ENCODE assay signal across 1 cellular context in genomic region chr17:7038025-7038862, GRCh38.
TF ChIP-seq lines count a peak whose summit lies in the region.

No MANE protein-coding gene starts in this region.

TF ChIP-seq in HepG2, 621 proteins besides CTCF, POLR2A, EP300 and RAD21 (continues in another document):
- TF ChIP-seq ISL2 (CRISPR knock-in tag; IDR thresholded peaks at IDR 0.05) = no peak
- no peak for TF ChIP-seq ZBTB1 (CRISPR knock-in tag; IDR thresholded peaks at IDR 0.05; ENCODE audit: borderline replicate concordance)
- TF ChIP-seq ZBED4 (CRISPR knock-in tag; IDR thresholded peaks at IDR 0.05; ENCODE audit: borderline replicate concordance) = 0 out of 2 replicates have a peak, but pooled peaks have one; percentile 21
- TF ChIP-seq HIVEP1 (CRISPR knock-in tag; IDR thresholded peaks at IDR 0.05) = no peak
- no peak for TF ChIP-seq ZNF740 (CRISPR knock-in tag; IDR thresholded peaks at IDR 0.05)
- peak; percentile 80 for TF ChIP-seq ZBTB7B (CRISPR knock-in tag; IDR thresholded peaks at IDR 0.05)
- TF ChIP-seq ZSCAN9 (CRISPR knock-in tag; IDR thresholded peaks at IDR 0.05; ENCODE audit: borderline replicate concordance) = no peak
- no peak for TF ChIP-seq JUN (CRISPR knock-in tag; IDR thresholded peaks at IDR 0.05)
- TF ChIP-seq FLYWCH1 (CRISPR knock-in tag; IDR thresholded peaks at IDR 0.05) = no peak
- TF ChIP-seq ZBTB2 (CRISPR knock-in tag; IDR thresholded peaks at IDR 0.05; ENCODE audit: low read depth) = no peak
- no peak for TF ChIP-seq ETV5 (CRISPR knock-in tag; IDR thresholded peaks at IDR 0.05; ENCODE audit: borderline replicate concordance)
- TF ChIP-seq RBAK (CRISPR knock-in tag; IDR thresholded peaks at IDR 0.05) = no peak
- 0 out of 2 replicates have a peak, but pooled peaks have one; percentile 44 for TF ChIP-seq ZNF619 (CRISPR knock-in tag; IDR thresholded peaks at IDR 0.05)
- no peak for TF ChIP-seq HINFP (CRISPR knock-in tag; IDR thresholded peaks at IDR 0.05; ENCODE audit: low read depth)
- TF ChIP-seq ZNF687 (CRISPR knock-in tag; IDR thresholded peaks at IDR 0.05) = peak; percentile 77
- TF ChIP-seq BRF2 (CRISPR knock-in tag; IDR thresholded peaks at IDR 0.05) = no peak
- no peak for TF ChIP-seq NCOA1 (CRISPR knock-in tag; IDR thresholded peaks at IDR 0.05)
- no peak for TF ChIP-seq FOXJ3 (CRISPR knock-in tag; IDR thresholded peaks at IDR 0.05; ENCODE audit: borderline replicate concordance)
- no peak for TF ChIP-seq STAT5B (CRISPR knock-in tag; IDR thresholded peaks at IDR 0.05)
- no peak for TF ChIP-seq NFE2 (CRISPR knock-in tag; IDR thresholded peaks at IDR 0.05)
- no peak for TF ChIP-seq PHF8 (CRISPR knock-in tag; IDR thresholded peaks at IDR 0.05)
- no peak for TF ChIP-seq ZSCAN31 (CRISPR knock-in tag; IDR thresholded peaks at IDR 0.05; ENCODE audit: low read depth)
- TF ChIP-seq ZNF629 (CRISPR knock-in tag; conservative IDR thresholded peaks at IDR 0.05) = 0 out of 2 replicates have a peak, but pooled peaks have one; percentile 26
- TF ChIP-seq FOXA1 (IDR thresholded peaks at IDR 0.05) = no peak
- TF ChIP-seq FOXA1 (CRISPR knock-in tag; IDR thresholded peaks at IDR 0.05) = no peak
- no peak for TF ChIP-seq ZIK1 (CRISPR knock-in tag; IDR thresholded peaks at IDR 0.05; ENCODE audit: borderline replicate concordance, low read depth)
- TF ChIP-seq NR2F1 (CRISPR knock-in tag; IDR thresholded peaks at IDR 0.05) = no peak
- no peak for TF ChIP-seq FOXC1 (CRISPR knock-in tag; IDR thresholded peaks at IDR 0.05; ENCODE audit: borderline replicate concordance)
- TF ChIP-seq TEF (CRISPR knock-in tag; IDR thresholded peaks at IDR 0.05) = no peak
- no peak for TF ChIP-seq NONO (IDR thresholded peaks at IDR 0.05)
- no peak; the same call in 1 of the 2 replicates for TF ChIP-seq NONO (CRISPR knock-in tag; conservative IDR thresholded peaks at IDR 0.05)
- no peak for TF ChIP-seq ATF3 (CRISPR knock-in tag; IDR thresholded peaks at IDR 0.05)
- no peak for TF ChIP-seq ZSCAN5A (CRISPR knock-in tag; IDR thresholded peaks at IDR 0.05; ENCODE audit: borderline replicate concordance)
- TF ChIP-seq MTF1 (CRISPR knock-in tag; IDR thresholded peaks at IDR 0.05) = no peak
- no peak for TF ChIP-seq SP1 (IDR thresholded peaks at IDR 0.05)
- TF ChIP-seq SP1 (CRISPR knock-in tag; IDR thresholded peaks at IDR 0.05) = no peak
- TF ChIP-seq ADNP (CRISPR knock-in tag; IDR thresholded peaks at IDR 0.05) = no peak
- TF ChIP-seq GLI4 (CRISPR knock-in tag; IDR thresholded peaks at IDR 0.05; ENCODE audit: borderline replicate concordance) = no peak
- TF ChIP-seq MXD4 (CRISPR knock-in tag; IDR thresholded peaks at IDR 0.05) = 0 out of 2 replicates have a peak, but pooled peaks have one; percentile 12
- no peak for TF ChIP-seq NR1H2 (CRISPR knock-in tag; IDR thresholded peaks at IDR 0.05; ENCODE audit: borderline replicate concordance, low read depth)
- no peak for TF ChIP-seq BRD4 (CRISPR knock-in tag; IDR thresholded peaks at IDR 0.05)
- no peak for TF ChIP-seq ARNT (IDR thresholded peaks at IDR 0.05)
- no peak for TF ChIP-seq MLX (CRISPR knock-in tag; IDR thresholded peaks at IDR 0.05)
- no peak for TF ChIP-seq SOX5 (CRISPR knock-in tag; IDR thresholded peaks at IDR 0.05; ENCODE audit: borderline replicate concordance)
- TF ChIP-seq ZFP37 (CRISPR knock-in tag; IDR thresholded peaks at IDR 0.05; ENCODE audit: borderline replicate concordance) = 0 out of 2 replicates have a peak, but pooled peaks have one; percentile 46
- peak; percentile 4; the same call in 1 of the 2 replicates for TF ChIP-seq ZNF761 (CRISPR knock-in tag; conservative IDR thresholded peaks at IDR 0.05)
- TF ChIP-seq ZNF607 (CRISPR knock-in tag; IDR thresholded peaks at IDR 0.05; ENCODE audit: borderline replicate concordance) = no peak
- no peak for TF ChIP-seq HNRNPUL1 (IDR thresholded peaks at IDR 0.05; ENCODE audit: low read depth, low read length)
- no peak for TF ChIP-seq ZNF879 (CRISPR knock-in tag; IDR thresholded peaks at IDR 0.05)
- TF ChIP-seq MTF2 (CRISPR knock-in tag; IDR thresholded peaks at IDR 0.05; ENCODE audit: borderline replicate concordance) = no peak
- no peak for TF ChIP-seq SMYD3 (CRISPR knock-in tag; IDR thresholded peaks at IDR 0.05)
- no peak for TF ChIP-seq SUZ12 (IDR thresholded peaks at IDR 0.05; ENCODE audit: low read depth, low read length)
- TF ChIP-seq KLF6 (CRISPR knock-in tag; IDR thresholded peaks at IDR 0.05) = no peak
- peak; percentile 45; the same call in 1 of the 2 replicates for TF ChIP-seq HIC2 (CRISPR knock-in tag; IDR thresholded peaks at IDR 0.05; ENCODE audit: low read depth)
- TF ChIP-seq SMAD1 (CRISPR knock-in tag; IDR thresholded peaks at IDR 0.05; ENCODE audit: borderline replicate concordance, low read depth) = no peak
